Comparison of ENCODE assay signal across 1 cellular context in genomic region chr16:84593825-84594724, GRCh38.
TF ChIP-seq lines count a peak whose summit lies in the region.

No MANE protein-coding gene starts in this region.

TF ChIP-seq in K562, 482 proteins besides CTCF, POLR2A, EP300 and RAD21 (continued from another document and continues in another):
- TF ChIP-seq, protein P1, sequence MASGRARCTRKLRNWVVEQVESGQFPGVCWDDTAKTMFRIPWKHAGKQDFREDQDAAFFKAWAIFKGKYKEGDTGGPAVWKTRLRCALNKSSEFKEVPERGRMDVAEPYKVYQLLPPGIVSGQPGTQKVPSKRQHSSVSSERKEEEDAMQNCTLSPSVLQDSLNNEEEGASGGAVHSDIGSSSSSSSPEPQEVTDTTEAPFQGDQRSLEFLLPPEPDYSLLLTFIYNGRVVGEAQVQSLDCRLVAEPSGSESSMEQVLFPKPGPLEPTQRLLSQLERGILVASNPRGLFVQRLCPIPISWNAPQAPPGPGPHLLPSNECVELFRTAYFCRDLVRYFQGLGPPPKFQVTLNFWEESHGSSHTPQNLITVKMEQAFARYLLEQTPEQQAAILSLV (tag; IDR thresholded peaks at IDR 0.05): no peak
- TF ChIP-seq ZNF175 (CRISPR knock-in tag; IDR thresholded peaks at IDR 0.05; ENCODE audit: low read depth): peak; percentile 91; the same call in 1 of the 2 replicates
- TF ChIP-seq FOXM1 (IDR thresholded peaks at IDR 0.05; ENCODE audit: low read depth): peak; percentile 33; the same call in 1 of the 2 replicates
- 0 out of 2 replicates have a peak, but pooled peaks have one; percentile 16 for TF ChIP-seq FOXM1 (CRISPR knock-in tag; IDR thresholded peaks at IDR 0.05; ENCODE audit: low read depth)
- no peak; the same call in 1 of the 2 replicates for TF ChIP-seq ZNF584 (CRISPR knock-in tag; IDR thresholded peaks at IDR 0.05; ENCODE audit: low read depth)
- no peak for TF ChIP-seq EZH2 (IDR thresholded peaks at IDR 0.05; ENCODE audit: borderline replicate concordance, low read depth, low read length)
- TF ChIP-seq USF2 (CRISPR knock-in tag; IDR thresholded peaks at IDR 0.05): no peak
- TF ChIP-seq MAZ (CRISPR knock-in tag; conservative IDR thresholded peaks at IDR 0.05 in 1 of 2, IDR thresholded peaks at IDR 0.05 in 1 of 2): peak; percentile 73 to 88
- no peak for TF ChIP-seq ZNF436 (CRISPR knock-in tag; IDR thresholded peaks at IDR 0.05)
- no peak for TF ChIP-seq KDM2B (CRISPR knock-in tag; IDR thresholded peaks at IDR 0.05)
- no peak for TF ChIP-seq TCFL5 (CRISPR knock-in tag; conservative IDR thresholded peaks at IDR 0.05)
- no peak for TF ChIP-seq CC2D1A (IDR thresholded peaks at IDR 0.05)
- TF ChIP-seq, protein P2, sequence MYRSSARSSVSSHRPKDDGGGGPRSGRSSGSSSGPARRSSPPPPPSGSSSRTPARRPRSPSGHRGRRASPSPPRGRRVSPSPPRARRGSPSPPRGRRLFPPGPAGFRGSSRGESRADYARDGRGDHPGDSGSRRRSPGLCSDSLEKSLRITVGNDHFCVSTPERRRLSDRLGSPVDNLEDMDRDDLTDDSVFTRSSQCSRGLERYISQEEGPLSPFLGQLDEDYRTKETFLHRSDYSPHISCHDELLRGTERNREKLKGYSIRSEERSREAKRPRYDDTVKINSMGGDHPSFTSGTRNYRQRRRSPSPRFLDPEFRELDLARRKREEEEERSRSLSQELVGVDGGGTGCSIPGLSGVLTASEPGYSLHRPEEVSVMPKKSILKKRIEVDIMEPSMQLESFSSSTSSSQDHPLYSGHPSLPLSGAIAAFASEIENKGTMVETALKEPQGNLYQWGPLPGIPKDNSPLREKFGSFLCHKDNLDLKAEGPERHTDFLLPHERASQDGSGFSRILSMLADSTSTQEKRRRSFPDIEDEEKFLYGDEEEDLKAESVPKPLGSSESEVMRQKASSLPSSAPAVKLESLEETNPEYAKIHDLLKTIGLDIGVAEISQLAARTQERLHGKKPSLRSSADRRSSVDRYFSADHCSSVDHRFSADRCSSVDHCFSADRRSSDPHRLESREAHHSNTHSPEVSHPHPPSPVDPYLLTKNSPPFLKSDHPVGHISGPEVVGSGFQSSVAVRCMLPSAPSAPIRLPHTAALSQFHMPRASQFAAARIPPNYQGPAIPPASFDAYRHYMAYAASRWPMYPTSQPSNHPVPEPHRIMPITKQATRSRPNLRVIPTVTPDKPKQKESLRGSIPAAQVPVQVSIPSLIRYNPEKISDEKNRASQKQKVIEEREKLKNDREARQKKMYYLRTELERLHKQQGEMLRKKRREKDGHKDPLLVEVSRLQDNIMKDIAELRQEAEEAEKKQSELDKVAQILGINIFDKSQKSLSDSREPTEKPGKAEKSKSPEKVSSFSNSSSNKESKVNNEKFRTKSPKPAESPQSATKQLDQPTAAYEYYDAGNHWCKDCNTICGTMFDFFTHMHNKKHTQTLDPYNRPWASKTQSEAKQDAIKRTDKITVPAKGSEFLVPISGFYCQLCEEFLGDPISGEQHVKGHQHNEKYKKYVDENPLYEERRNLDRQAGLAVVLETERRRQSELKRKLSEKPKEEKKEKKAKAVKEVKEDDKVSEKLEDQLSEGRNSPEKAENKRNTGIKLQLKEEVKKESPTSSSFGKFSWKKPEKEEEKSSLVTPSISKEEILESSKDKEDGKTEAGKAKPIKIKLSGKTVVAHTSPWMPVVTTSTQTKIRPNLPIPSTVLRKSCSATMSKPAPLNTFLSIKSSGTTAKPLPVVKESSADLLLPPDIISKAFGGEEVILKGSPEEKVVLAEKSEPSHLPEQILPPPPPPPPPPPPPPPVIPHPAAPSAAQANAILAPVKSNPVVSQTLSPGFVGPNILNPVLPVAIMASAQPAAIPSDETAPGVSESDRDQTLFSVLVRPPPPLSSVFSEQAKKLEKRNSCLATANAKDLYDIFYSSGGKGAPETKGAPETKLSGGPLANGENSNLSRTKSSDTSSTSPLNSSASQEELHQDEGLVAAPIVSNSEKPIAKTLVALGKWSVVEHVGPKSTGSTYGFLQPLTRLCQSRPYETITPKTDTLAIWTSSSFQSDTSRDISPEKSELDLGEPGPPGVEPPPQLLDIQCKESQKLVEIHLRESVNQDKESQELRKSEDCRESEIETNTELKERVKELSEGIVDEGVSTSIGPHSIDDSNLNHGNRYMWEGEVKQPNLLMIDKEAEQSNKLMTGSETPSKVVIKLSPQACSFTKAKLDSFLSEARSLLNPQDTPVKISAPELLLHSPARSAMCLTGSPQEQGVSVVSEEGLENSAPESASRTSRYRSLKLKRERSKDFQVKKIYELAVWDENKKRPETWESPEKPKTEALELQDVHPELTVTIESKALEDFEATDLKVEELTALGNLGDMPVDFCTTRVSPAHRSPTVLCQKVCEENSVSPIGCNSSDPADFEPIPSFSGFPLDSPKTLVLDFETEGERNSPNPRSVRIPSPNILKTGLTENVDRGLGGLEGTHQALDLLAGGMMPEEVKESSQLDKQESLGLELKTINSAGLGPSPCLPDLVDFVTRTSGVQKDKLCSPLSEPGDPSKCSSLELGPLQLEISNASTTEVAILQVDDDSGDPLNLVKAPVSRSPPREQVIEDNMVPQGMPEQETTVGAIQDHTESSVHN (IDR thresholded peaks at IDR 0.05; ENCODE audit: borderline replicate concordance in 1 of 2, low read depth in 1 of 2): peak in 1 of 2 experiments; percentile 97; a peak in 2 of 4 replicates
- TF ChIP-seq CHD2 (IDR thresholded peaks at IDR 0.05; ENCODE audit: low read depth, low read length): no peak
- no peak for TF ChIP-seq MXD1 (CRISPR knock-in tag; IDR thresholded peaks at IDR 0.05; ENCODE audit: borderline replicate concordance, poor library complexity, severe bottlenecking)
- TF ChIP-seq CSDE1 (IDR thresholded peaks at IDR 0.05): peak in 1 of 2 experiments; percentile 86; a peak in 1 of 4 replicates
- TF ChIP-seq FOXJ2 (tag; IDR thresholded peaks at IDR 0.05): peak; percentile 82
- TF ChIP-seq BRD4 (IDR thresholded peaks at IDR 0.05): no peak
- TF ChIP-seq ZFP30 (CRISPR knock-in tag; IDR thresholded peaks at IDR 0.05; ENCODE audit: borderline replicate concordance): no peak
- no peak for TF ChIP-seq NFYB (IDR thresholded peaks at IDR 0.05; ENCODE audit: extremely low read depth, insufficient read length)
- no peak for TF ChIP-seq KLF10 (CRISPR knock-in tag; IDR thresholded peaks at IDR 0.05)
- TF ChIP-seq, protein P3, sequence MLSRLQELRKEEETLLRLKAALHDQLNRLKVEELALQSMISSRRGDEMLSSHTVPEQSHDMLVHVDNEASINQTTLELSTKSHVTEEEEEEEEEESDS (CRISPR knock-in tag; IDR thresholded peaks at IDR 0.05): no peak
- TF ChIP-seq ESRRA (IDR thresholded peaks at IDR 0.05; ENCODE audit: borderline replicate concordance, low read depth): peak; percentile 83; the same call in 1 of the 2 replicates
- TF ChIP-seq, protein P4, sequence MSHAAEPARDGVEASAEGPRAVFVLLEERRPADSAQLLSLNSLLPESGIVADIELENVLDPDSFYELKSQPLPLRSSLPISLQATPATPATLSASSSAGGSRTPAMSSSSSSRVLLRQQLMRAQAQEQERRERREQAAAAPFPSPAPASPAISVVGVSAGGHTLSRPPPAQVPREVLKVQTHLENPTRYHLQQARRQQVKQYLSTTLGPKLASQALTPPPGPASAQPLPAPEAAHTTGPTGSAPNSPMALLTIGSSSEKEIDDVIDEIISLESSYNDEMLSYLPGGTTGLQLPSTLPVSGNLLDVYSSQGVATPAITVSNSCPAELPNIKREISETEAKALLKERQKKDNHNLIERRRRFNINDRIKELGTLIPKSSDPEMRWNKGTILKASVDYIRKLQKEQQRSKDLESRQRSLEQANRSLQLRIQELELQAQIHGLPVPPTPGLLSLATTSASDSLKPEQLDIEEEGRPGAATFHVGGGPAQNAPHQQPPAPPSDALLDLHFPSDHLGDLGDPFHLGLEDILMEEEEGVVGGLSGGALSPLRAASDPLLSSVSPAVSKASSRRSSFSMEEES (CRISPR knock-in tag; IDR thresholded peaks at IDR 0.05): no peak
- peak; percentile 93 for TF ChIP-seq SMARCA4 (IDR thresholded peaks at IDR 0.05)
- peak; percentile 69 for TF ChIP-seq GABPB1 (CRISPR knock-in tag; IDR thresholded peaks at IDR 0.05)
- TF ChIP-seq HMGN3 (IDR thresholded peaks at IDR 0.05; ENCODE audit: borderline replicate concordance, extremely low read depth, insufficient read length, low read depth, low read length): no peak
- no peak for TF ChIP-seq NR2C2 (CRISPR knock-in tag; IDR thresholded peaks at IDR 0.05)
- TF ChIP-seq NR2C2 (tag; IDR thresholded peaks at IDR 0.05): peak; percentile 72; the same call in 1 of the 2 replicates
- TF ChIP-seq, protein P5, sequence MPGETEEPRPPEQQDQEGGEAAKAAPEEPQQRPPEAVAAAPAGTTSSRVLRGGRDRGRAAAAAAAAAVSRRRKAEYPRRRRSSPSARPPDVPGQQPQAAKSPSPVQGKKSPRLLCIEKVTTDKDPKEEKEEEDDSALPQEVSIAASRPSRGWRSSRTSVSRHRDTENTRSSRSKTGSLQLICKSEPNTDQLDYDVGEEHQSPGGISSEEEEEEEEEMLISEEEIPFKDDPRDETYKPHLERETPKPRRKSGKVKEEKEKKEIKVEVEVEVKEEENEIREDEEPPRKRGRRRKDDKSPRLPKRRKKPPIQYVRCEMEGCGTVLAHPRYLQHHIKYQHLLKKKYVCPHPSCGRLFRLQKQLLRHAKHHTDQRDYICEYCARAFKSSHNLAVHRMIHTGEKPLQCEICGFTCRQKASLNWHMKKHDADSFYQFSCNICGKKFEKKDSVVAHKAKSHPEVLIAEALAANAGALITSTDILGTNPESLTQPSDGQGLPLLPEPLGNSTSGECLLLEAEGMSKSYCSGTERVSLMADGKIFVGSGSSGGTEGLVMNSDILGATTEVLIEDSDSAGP (CRISPR knock-in tag; IDR thresholded peaks at IDR 0.05): 0 out of 2 replicates have a peak, but pooled peaks have one; percentile 35
- TF ChIP-seq ZNF76 (CRISPR knock-in tag; IDR thresholded peaks at IDR 0.05; ENCODE audit: borderline replicate concordance): 0 out of 2 replicates have a peak, but pooled peaks have one; percentile 21
- TF ChIP-seq CEBPB (tag; IDR thresholded peaks at IDR 0.05): peak; percentile 44
- TF ChIP-seq, protein P6, sequence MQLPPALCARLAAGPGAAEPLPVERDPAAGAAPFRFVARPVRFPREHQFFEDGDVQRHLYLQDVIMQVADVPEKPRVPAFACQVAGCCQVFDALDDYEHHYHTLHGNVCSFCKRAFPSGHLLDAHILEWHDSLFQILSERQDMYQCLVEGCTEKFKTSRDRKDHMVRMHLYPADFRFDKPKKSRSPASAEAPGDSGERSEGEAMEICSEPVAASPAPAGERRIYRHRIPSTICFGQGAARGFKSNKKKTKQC (CRISPR knock-in tag; IDR thresholded peaks at IDR 0.05): peak; percentile 18; the same call in 1 of the 2 replicates
- no peak for TF ChIP-seq ZNF282 (CRISPR knock-in tag; IDR thresholded peaks at IDR 0.05)
- TF ChIP-seq CBX1 (IDR thresholded peaks at IDR 0.05; ENCODE audit: low read depth): no peak
- TF ChIP-seq CREBBP (IDR thresholded peaks at IDR 0.05; ENCODE audit: low read depth, low read length): no peak
- TF ChIP-seq IFI16 (CRISPR knock-in tag; IDR thresholded peaks at IDR 0.05): no peak
- TF ChIP-seq TAF15 (IDR thresholded peaks at IDR 0.05; ENCODE audit: low read depth, low read length): no peak
- TF ChIP-seq HCFC1 (IDR thresholded peaks at IDR 0.05; ENCODE audit: low read depth, low read length): no peak; the same call in 1 of the 2 replicates
- no peak for TF ChIP-seq CHD1 (IDR thresholded peaks at IDR 0.05; ENCODE audit: low read length)
- TF ChIP-seq ATF6 (CRISPR knock-in tag; IDR thresholded peaks at IDR 0.05): no peak
- TF ChIP-seq, protein P7, sequence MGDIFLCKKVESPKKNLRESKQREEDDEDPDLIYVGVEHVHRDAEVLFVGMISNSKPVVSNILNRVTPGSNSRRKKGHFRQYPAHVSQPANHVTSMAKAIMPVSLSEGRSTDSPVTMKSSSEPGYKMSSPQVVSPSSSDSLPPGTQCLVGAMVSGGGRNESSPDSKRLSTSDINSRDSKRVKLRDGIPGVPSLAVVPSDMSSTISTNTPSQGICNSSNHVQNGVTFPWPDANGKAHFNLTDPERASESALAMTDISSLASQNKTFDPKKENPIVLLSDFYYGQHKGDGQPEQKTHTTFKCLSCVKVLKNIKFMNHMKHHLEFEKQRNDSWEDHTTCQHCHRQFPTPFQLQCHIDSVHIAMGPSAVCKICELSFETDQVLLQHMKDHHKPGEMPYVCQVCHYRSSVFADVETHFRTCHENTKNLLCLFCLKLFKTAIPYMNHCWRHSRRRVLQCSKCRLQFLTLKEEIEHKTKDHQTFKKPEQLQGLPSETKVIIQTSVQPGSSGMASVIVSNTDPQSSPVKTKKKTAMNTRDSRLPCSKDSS (IDR thresholded peaks at IDR 0.05; ENCODE audit: low read depth, partially characterized antibody): no peak
- TF ChIP-seq BACH1 (tag; IDR thresholded peaks at IDR 0.05): peak; percentile 78; the same call in 1 of the 2 replicates
- no peak for TF ChIP-seq SIN3B (IDR thresholded peaks at IDR 0.05; ENCODE audit: low read depth)
- TF ChIP-seq ATF4 (CRISPR knock-in tag; IDR thresholded peaks at IDR 0.05): no peak
- TF ChIP-seq RB1 (IDR thresholded peaks at IDR 0.05; ENCODE audit: low read depth): no peak
